8 cellular contexts compared by ENCODE assay signal in the genomic region with DNA sequence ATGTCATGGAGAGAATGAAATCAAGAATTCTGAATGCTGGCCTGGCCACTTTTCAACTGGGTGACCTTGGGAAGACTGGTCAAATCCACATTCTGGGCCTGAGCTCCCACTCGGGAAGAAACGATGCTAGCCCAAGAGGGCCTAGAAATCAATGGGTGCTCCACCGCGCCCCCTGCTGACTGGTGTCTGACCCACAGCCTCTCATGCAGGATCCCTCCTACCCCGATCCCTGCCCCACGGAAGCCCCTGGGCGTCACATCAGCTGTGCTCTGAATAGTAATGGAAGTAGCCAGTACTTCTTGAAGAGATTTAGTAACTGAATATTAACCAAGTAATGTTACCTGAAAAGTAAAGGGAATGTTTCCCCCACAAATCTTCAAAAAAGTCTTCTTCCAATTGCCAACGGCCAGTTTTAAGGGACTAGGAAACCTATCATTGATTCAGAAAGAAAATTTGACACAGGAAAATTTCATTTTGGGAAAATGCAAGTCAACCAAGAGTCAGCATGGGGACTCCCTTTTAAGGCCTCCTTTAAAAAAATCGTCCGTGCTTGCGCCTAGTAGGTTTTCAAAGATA. TPM values are rescaled to one million over a fixed set of nuclear protein-coding genes. Genes with fewer than 3 reads are reported as not detected.
DNase-seq lines count a peak whose midpoint lies in the region; ATAC-seq and TF ChIP-seq lines count a peak whose summit lies in the region.

No MANE protein-coding gene starts in this region.

- H3K9me3 ChIP-seq in heart right ventricle (no peaks in the 10 kb centered on the region), upper lobe of right lung (no peaks in the 10 kb centered on the region), spleen (no peaks in the 10 kb centered on the region)

- 82 to 84% methylated on average over 11 of the region's 11 CpGs for WGBS in heart right ventricle, 2 donors
- 78 to 87% (median 83%) methylated on average over 11 of the region's 11 CpGs for WGBS in spleen, 5 donors

- peaks cover 0 to 9% (median 0%) of the 10 kb centered on the region in 9 donors for H3K36me3 ChIP-seq in heart right ventricle
- H3K36me3 ChIP-seq in upper lobe of right lung, result no peaks in the 10 kb centered on the region
- H3K36me3 ChIP-seq in spleen, result peaks cover 0 to 73% (median 5%) of the 10 kb centered on the region in 6 donors

- no peak for TF ChIP-seq POLR2A in spleen (IDR thresholded peaks at IDR 0.05)

- intact Hi-C loops in heart right ventricle (cut with DNase I) (loop anchor here in 5 of 10 donors (5.0 to 10.0 kb wide), 4 partner anchors 205 to 645 kb away; no protein-coding TSS in a partner anchor), left ventricle myocardium superior (cut with micrococcal nuclease) (no loop called here), upper lobe of right lung (cut with DNase I) (no loop called here), spleen (cut with DNase I; ENCODE audit: low total_unique reads) (no loop called here)

- H3K27ac ChIP-seq in heart right ventricle, result no peak overlapping the region
- H3K27ac ChIP-seq in upper lobe of right lung, result no peak overlapping the region
- peak overlapping the region in 2 of 8 donors; percentile 60 to 65 for H3K27ac ChIP-seq in spleen

- no peak for ATAC-seq in heart right ventricle
- no peak for ATAC-seq in left ventricle myocardium superior
- peak; percentile 22 for ATAC-seq in upper lobe of right lung
- ATAC-seq in HG03342 (IDR thresholded peaks at IDR 0.05; ENCODE audit: unreplicated experiment), result no peak

- H3K4me1 ChIP-seq in heart right ventricle, result peaks cover 0 to 15% (median 6%) of the 10 kb centered on the region in 9 donors
- no peaks in the 10 kb centered on the region for H3K4me1 ChIP-seq in upper lobe of right lung
- no peaks in the 10 kb centered on the region for H3K4me1 ChIP-seq in spleen

- H3K4me3 ChIP-seq in heart right ventricle, result no peak overlapping the region
- no peak overlapping the region for H3K4me3 ChIP-seq in epithelial cell of proximal tubule (ENCODE audit: low read depth, low read length)
- H3K4me3 ChIP-seq in upper lobe of right lung, result no peak overlapping the region
- no peak overlapping the region for H3K4me3 ChIP-seq in spleen

- DNase-seq in heart right ventricle, result no peak
- DNase-seq in left ventricle myocardium superior, result no peak
- peak; percentile 40 for DNase-seq in NCI-H69 (lab: John Stamatoyannopoulos, UW)
- no peak for DNase-seq in epithelial cell of proximal tubule (ENCODE audit: low read depth)
- no peak for DNase-seq in upper lobe of right lung
- DNase-seq in activated CD4-positive, CD25-positive, alpha-beta regulatory T cell treated with anti-CD3 and anti-CD28 coated beads, Interleukin-2, amount 50 U/mL, for 72 hours, result no peak
- no peak for DNase-seq in spleen

- TF ChIP-seq CTCF in heart right ventricle (IDR thresholded peaks at IDR 0.05), result peak in 8 of 9 donors; percentile 9 to 49 (median 39)
- peak; percentile 66 for TF ChIP-seq CTCF in epithelial cell of proximal tubule (conservative IDR thresholded peaks at IDR 0.05; ENCODE audit: low read depth, low read length)
- TF ChIP-seq CTCF in upper lobe of right lung (IDR thresholded peaks at IDR 0.05), result peak; percentile 39
- TF ChIP-seq CTCF in spleen (IDR thresholded peaks at IDR 0.05 in 8 of 11, conservative IDR thresholded peaks at IDR 0.05 in 3 of 11), result peak in 5 of 11 experiments; percentile 9 to 32 (median 31)

- H3K27me3 ChIP-seq in heart right ventricle (no peaks in the 10 kb centered on the region), upper lobe of right lung (no peaks in the 10 kb centered on the region), spleen (replicated peaks in 1 of 7) (no peaks in the 10 kb centered on the region)

RNA-seq across cellular contexts. Expression of a gene that starts 43.9 kb away (rescaled TPM):
- under 1 TPM in 2 of 10 donors, not detected in 8; 0.09 to 0.24 TPM for total RNA-seq in heart right ventricle
- polyA plus RNA-seq in heart right ventricle, result under 1 TPM in 1 of 2 donors, not detected in 1; 0.01 TPM
- 0.79 TPM for total RNA-seq in left ventricle myocardium superior
- 0.14 and 0.35 TPM in 2 replicates for total RNA-seq in epithelial cell of proximal tubule
- total RNA-seq in upper lobe of right lung, result 0.93 TPM
- total RNA-seq in spleen, result 1 to 10 TPM in 6 of 7 donors, under 1 TPM in 1; 0.34 to 3.0 (median 2.2) TPM
- 1 to 10 TPM in 1 of 3 donors, under 1 TPM in 2; 0.42 to 1.2 (median 0.52) TPM for polyA plus RNA-seq in spleen
